In the genomic region with DNA sequence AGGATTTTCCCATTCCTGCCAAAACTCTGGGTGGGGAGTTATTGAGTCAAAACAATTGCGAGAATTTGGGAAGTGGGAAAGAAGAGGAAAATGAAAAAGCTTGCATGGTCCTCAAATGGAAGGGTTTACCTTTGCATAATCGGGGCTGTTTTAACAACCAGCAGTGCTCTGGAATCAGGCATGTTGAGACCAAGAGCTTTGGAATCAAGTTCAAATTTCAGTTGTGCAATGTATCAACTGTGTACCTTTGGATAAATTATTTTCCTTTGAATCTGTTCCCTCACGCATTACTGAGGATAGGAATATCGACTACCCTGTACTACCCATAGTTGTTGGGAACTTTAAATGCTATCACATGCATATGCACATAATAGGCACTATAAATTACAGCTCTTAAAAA, we compare ENCODE assay signal across 25 cellular contexts.
DNase-seq lines count a peak whose midpoint lies in the region; ATAC-seq, FAIRE-seq and TF ChIP-seq lines count a peak whose summit lies in the region.
"Had no signal": no experiment of that assay in that cellular context is flagged by ENCODE, and none has a peak within 500 bp of the region (broad histone marks: within the 10 kb centered on the region; RNA-seq: fewer than 3 reads in every experiment).

No MANE protein-coding gene starts in this region.

- H3K4me1 Mint-ChIP-seq in osteocyte (ENCODE audit: unreplicated experiment) = peaks cover 41% of the 10 kb centered on the region
- H3K4me1 Mint-ChIP-seq: B cell had no signal

- H3K27ac Mint-ChIP-seq in osteocyte (ENCODE audit: unreplicated experiment) = no peak overlapping the region
- H3K27ac Mint-ChIP-seq: B cell; CD4-positive, CD25-positive, alpha-beta regulatory T cell; CD8-positive, alpha-beta T cell; GM23338; H9 had no signal

- H3K9me3 ChIP-seq in liver (ENCODE audit: control insufficient read depth in 4 of 4, low read length in 3 of 4) = no peaks in the 10 kb centered on the region
- no peaks in the 10 kb centered on the region for H3K9me3 ChIP-seq in HepG2 (ENCODE audit: low read length)
- H3K9me3 ChIP-seq in esophagus squamous epithelium = no peaks in the 10 kb centered on the region
- H3K9me3 ChIP-seq in right lobe of liver = no peaks in the 10 kb centered on the region
- no peaks in the 10 kb centered on the region for H3K9me3 ChIP-seq in aorta (ENCODE audit: control insufficient read depth, low read length)

- FAIRE-seq in HepG2 (lab: Jason Lieb, UNC) = no peak
- FAIRE-seq: A204.1, D721Med, GM12878, GM19239 had no signal

- BruUV-seq in HepG2 (replicated peaks; lab: Mats Ljungman, UMichigan) = no TSS peak

- H3K4me1 ChIP-seq in liver (ENCODE audit: control insufficient read depth in 4 of 4, insufficient read depth in 4 of 4, low read length in 3 of 4) (peaks cover 0 to 32% (median 20%) of the 10 kb centered on the region in 4 donors), HepG2 (ENCODE audit: insufficient read depth, low read length) (peaks cover 6% of the 10 kb centered on the region; the same call in 1 of the 2 replicates), esophagus squamous epithelium (peaks cover 7 to 82% (median 47%) of the 10 kb centered on the region in 3 donors), right lobe of liver (peaks cover 0 to 39% (median 15%) of the 10 kb centered on the region in 4 donors), aorta (ENCODE audit: control insufficient read depth in 1 of 2, insufficient read depth in 2 of 2, low read length in 2 of 2) (peaks cover 0 to 8% of the 10 kb centered on the region in 2 donors)

- H3K4me3 ChIP-seq in liver (ENCODE audit: low read depth in 1 of 3, low read length in 3 of 3) (no peak overlapping the region), HepG2 (replicated peaks in 1 of 3; ENCODE audit: insufficient read depth in 1 of 3, low read depth in 2 of 3, low read length in 3 of 3) (no peak overlapping the region), esophagus squamous epithelium (no peak overlapping the region), right lobe of liver (no peak overlapping the region), aorta (ENCODE audit: low read length in 2 of 2) (no peak overlapping the region)
- H3K4me3 ChIP-seq: BLaER1, GM12878, GM23338 had no signal

- no peak overlapping the region for H3K4me3 Mint-ChIP-seq in osteocyte (ENCODE audit: unreplicated experiment)
- H3K4me3 Mint-ChIP-seq: B cell; CD4-positive, CD25-positive, alpha-beta regulatory T cell; CD8-positive, alpha-beta T cell; GM23338; H9 had no signal

- ATAC-seq in HepG2 (no peak), right lobe of liver (peak; percentile 77 to 88 (median 84)), aorta (ENCODE audit: low FRiP score) (no peak)
- ATAC-seq: CD8-positive, alpha-beta T cell; GM12878; GM23338; HCT116 had no signal

- POLR2A ChIA-PET in HepG2 (lab: Yijun Ruan, JAX) = interaction anchor here (0.5 kb wide), 1 partner anchor 16 kb away, joined by 3 read pairs; no protein-coding TSS in a partner anchor

- TF ChIP-seq RAD21 in liver (IDR thresholded peaks at IDR 0.05) (peak; percentile 63 to 72), HepG2 (CRISPR knock-in tag; IDR thresholded peaks at IDR 0.05) (no peak)

- H3K36me3 Mint-ChIP-seq in osteocyte (ENCODE audit: unreplicated experiment) = no peaks in the 10 kb centered on the region
- H3K36me3 Mint-ChIP-seq: CD4-positive, CD25-positive, alpha-beta regulatory T cell; CD8-positive, alpha-beta T cell had no signal

- no peak for TF ChIP-seq EP300 in HepG2 (IDR thresholded peaks at IDR 0.05; ENCODE audit: low read depth in 2 of 2, low read length in 2 of 2)
- TF ChIP-seq EP300 in HepG2 (CRISPR knock-in tag; IDR thresholded peaks at IDR 0.05; ENCODE audit: borderline replicate concordance) = no peak

- H4K20me1 ChIP-seq in HepG2 (ENCODE audit: insufficient read depth, low read length) = no peaks in the 10 kb centered on the region
- H4K20me1 ChIP-seq: BLaER1 had no signal

- CTCF ChIA-PET in HepG2 (lab: Yijun Ruan, JAX; ENCODE audit: low intra/inter-chr PET ratio, low total read pairs) = no interaction called here

- H3K27me3 ChIP-seq in liver (ENCODE audit: control insufficient read depth in 4 of 4, insufficient read depth in 4 of 4, low read length in 3 of 4) = no peaks in the 10 kb centered on the region
- no peaks in the 10 kb centered on the region for H3K27me3 ChIP-seq in HepG2 (ENCODE audit: control insufficient read depth in 1 of 2, insufficient read depth in 2 of 2, low read length in 2 of 2)
- no peaks in the 10 kb centered on the region for H3K27me3 ChIP-seq in esophagus squamous epithelium
- no peaks in the 10 kb centered on the region for H3K27me3 ChIP-seq in right lobe of liver
- no peaks in the 10 kb centered on the region for H3K27me3 ChIP-seq in aorta (ENCODE audit: control insufficient read depth in 1 of 2, insufficient read depth in 2 of 2, low read length in 1 of 2)
- H3K27me3 ChIP-seq: BLaER1 had no signal

- no peaks in the 10 kb centered on the region for H3K27me3 Mint-ChIP-seq in osteocyte (ENCODE audit: unreplicated experiment)

- intact Hi-C loops in HepG2 (cut with micrococcal nuclease; ENCODE audit: unreplicated experiment) (no loop called here), esophagus squamous epithelium (cut with DNase I) (loop anchor here (10.0 kb wide), 1 partner anchor 91 kb away; no protein-coding TSS in a partner anchor), right lobe of liver (cut with DNase I) (no loop called here), aorta (cut with DNase I) (loop anchor here in 1 of 2 donors (2.0 to 10.0 kb wide), 2 partner anchors 59 to 113 kb away; no protein-coding TSS in a partner anchor)

- 35% methylated on average over 4 of the region's 4 CpGs for WGBS in liver
- 22% methylated on average over 4 of the region's 4 CpGs for WGBS in HepG2 (ENCODE audit: low lambda C conversion rate)
- WGBS in esophagus squamous epithelium, 2 donors = 32 to 45% methylated on average over 4 of the region's 4 CpGs
- 28% methylated on average over 4 of the region's 4 CpGs for WGBS in right lobe of liver (ENCODE audit: insufficient coverage, low coverage, low lambda C conversion rate, missing lambda C conversion rate)
- 92 to 93% methylated on average over 4 of the region's 4 CpGs for WGBS in aorta, 2 donors

- H3K36me3 ChIP-seq in liver (ENCODE audit: control insufficient read depth in 4 of 4, insufficient read depth in 3 of 4, low read depth in 1 of 4, low read length in 3 of 4) (no peaks in the 10 kb centered on the region), HepG2 (replicated peaks in 1 of 2; ENCODE audit: control insufficient read depth in 1 of 2, insufficient read depth in 2 of 2, low read length in 2 of 2) (no peaks in the 10 kb centered on the region), esophagus squamous epithelium (no peaks in the 10 kb centered on the region), right lobe of liver (no peaks in the 10 kb centered on the region), aorta (ENCODE audit: control insufficient read depth in 1 of 2, insufficient read depth in 2 of 2, low read length in 1 of 2) (no peaks in the 10 kb centered on the region)
- H3K36me3 ChIP-seq: BLaER1 had no signal

- no peaks in the 10 kb centered on the region for H3K9me3 Mint-ChIP-seq in osteocyte (ENCODE audit: unreplicated experiment)
- H3K9me3 Mint-ChIP-seq: CD8-positive, alpha-beta T cell; GM23338; H9 had no signal

- no peak overlapping the region for H3K4me2 ChIP-seq in HepG2 (ENCODE audit: low read depth, low read length)
- H3K4me2 ChIP-seq: BLaER1, GM23338 had no signal

- TF ChIP-seq POLR2A in HepG2 (IDR thresholded peaks at IDR 0.05; ENCODE audit: insufficient read depth in 1 of 2, low read depth in 2 of 2, low read length in 2 of 2) = no peak
- no peak for TF ChIP-seq POLR2A in esophagus squamous epithelium (IDR thresholded peaks at IDR 0.05)
- TF ChIP-seq POLR2A in right lobe of liver (IDR thresholded peaks at IDR 0.05) = no peak

- no peaks in the 10 kb centered on the region for H3K79me2 ChIP-seq in HepG2 (ENCODE audit: insufficient read depth, low read length)

- TF ChIP-seq CTCF in liver (IDR thresholded peaks at IDR 0.05; ENCODE audit: low read depth, low read length, missing input control) (no peak), HepG2 (CRISPR knock-in tag; IDR thresholded peaks at IDR 0.05) (no peak), esophagus squamous epithelium (IDR thresholded peaks at IDR 0.05) (no peak), right lobe of liver (IDR thresholded peaks at IDR 0.05) (no peak), osteocyte (IDR thresholded peaks at IDR 0.05) (no peak)

- H3K27ac ChIP-seq in liver (ENCODE audit: low read depth in 1 of 2, low read length in 2 of 2) (peak overlapping the region; percentile 55 to 58), HepG2 (ENCODE audit: extremely low read length, insufficient read depth, low read length) (no peak overlapping the region), esophagus squamous epithelium (peak overlapping the region; percentile 53 to 78 (median 66)), right lobe of liver (peak overlapping the region in 2 of 3 donors; percentile 59 to 63), aorta (ENCODE audit: low read depth in 1 of 2, low read length in 2 of 2) (no peak overlapping the region)
- H3K27ac ChIP-seq: 22Rv1, BLaER1, C4-2B had no signal

- no peak for DNase-seq in HepG2 (ENCODE audit: low spot score)
- no peak for DNase-seq in esophagus squamous epithelium (lab: John Stamatoyannopoulos, UW)
- DNase-seq in right lobe of liver = peak in 1 of 3 donors; percentile 51
- no peak for DNase-seq in aorta
- DNase-seq in activated CD8-positive, alpha-beta memory T cell treated with anti-CD3 and anti-CD28 coated beads for 24 hours = no peak
- no peak for DNase-seq in osteocyte (ENCODE audit: extremely low spot score, unreplicated experiment)
- no peak for DNase-seq in stimulated activated naive CD4-positive, alpha-beta T cell (lab: John Stamatoyannopoulos, UW)
- DNase-seq: CD4-positive, CD25-positive, alpha-beta regulatory T cell; CD8-positive, alpha-beta T cell; DMS 273 treated with DMSO at 0.1 percent for 48 hours; DMS79; EL; GDM1; H9 had no signal

- in situ Hi-C loops in HepG2 (cut with HindIII; ENCODE audit: extremely low pct_ligation_motif_present, low pct_unique_long_range_greater_than_20kb) = no loop called here

- no peak overlapping the region for H2AFZ ChIP-seq in HepG2 (ENCODE audit: low read length)
- H2AFZ ChIP-seq: GM23338 had no signal

- no peak overlapping the region for H3K9ac ChIP-seq in liver (ENCODE audit: low read depth in 1 of 2, low read length in 2 of 2)
- no peak overlapping the region for H3K9ac ChIP-seq in HepG2 (ENCODE audit: insufficient read depth, low read depth, low read length)
- H3K9ac ChIP-seq: BLaER1 had no signal

TF ChIP-seq in liver, 16 proteins besides CTCF, POLR2A, EP300 and RAD21 (continues in another document):
- TF ChIP-seq GABPA (IDR thresholded peaks at IDR 0.05 in 1 of 2, conservative IDR thresholded peaks at IDR 0.05 in 1 of 2) = no peak
- TF ChIP-seq FOXA1 (IDR thresholded peaks at IDR 0.05) = peak; percentile 42

TF ChIP-seq in HepG2, 621 proteins besides CTCF, POLR2A, EP300 and RAD21 (continues in another document):
- no peak for TF ChIP-seq KMT2B (CRISPR knock-in tag; IDR thresholded peaks at IDR 0.05)

Comparison
In these comparisons a context has a peak if more than half of its experiments do, and no peak if none do; other contexts are left out.
1. H3K27ac ChIP-seq: peak in liver (2 of 2), esophagus squamous epithelium (4 of 4) and right lobe of liver (2 of 3); none in HepG2 (single experiment) and aorta (0 of 2).
2. ATAC-seq: peak in right lobe of liver (4 of 4); none in HepG2 (single experiment) and aorta (single experiment).